In the genomic region with DNA sequence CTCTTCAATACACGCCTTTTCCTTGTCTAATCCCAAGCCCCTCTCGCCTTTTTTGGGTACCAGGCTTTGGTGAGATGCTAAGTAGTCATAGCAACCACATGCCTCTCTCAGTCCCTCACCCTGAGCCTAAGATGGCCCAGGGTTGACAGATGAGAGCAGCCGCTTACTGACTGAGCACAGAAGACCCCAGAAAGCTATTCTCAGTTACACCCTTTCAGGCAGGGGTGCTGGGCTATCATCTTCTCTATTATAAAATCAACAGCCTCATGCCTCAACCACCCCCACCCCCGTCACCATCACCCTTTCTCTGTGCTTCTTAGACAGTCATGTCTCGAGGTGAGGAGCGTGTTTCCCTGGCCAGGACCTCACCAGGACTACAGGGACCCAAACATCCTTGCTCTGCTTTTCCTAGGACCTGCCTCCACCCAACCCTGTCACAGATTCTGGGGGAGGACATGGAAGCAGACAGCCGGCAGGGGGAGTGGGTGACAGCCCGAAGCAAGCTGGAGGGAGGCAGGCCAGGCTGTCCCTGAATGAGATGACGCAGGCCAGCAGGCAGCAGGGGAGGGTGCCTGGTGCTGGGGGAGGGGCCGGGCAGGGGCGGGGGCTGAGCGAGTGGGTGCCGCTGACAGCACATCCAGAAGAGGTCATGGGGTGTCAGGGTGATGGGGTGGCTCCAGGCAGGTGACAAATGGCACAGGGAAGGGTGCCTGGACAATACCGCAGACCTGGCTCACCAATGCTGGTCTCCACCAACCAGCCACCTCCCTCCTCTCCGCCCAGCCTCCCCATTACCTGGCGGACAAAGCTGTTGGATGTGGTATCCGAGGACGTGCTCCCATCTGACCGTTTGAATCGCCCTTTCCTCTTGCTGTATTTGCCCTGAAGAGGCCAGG, we compare ENCODE assay signal across 10 cellular contexts. TPM values are rescaled to one million over a fixed set of nuclear protein-coding genes. Genes with fewer than 3 reads are reported as not detected.
DNase-seq lines count a peak whose midpoint lies in the region; ATAC-seq and FAIRE-seq lines count a peak whose summit lies in the region.
"Had no signal": no experiment of that assay in that cellular context is flagged by ENCODE, and none has a peak within 500 bp of the region (broad histone marks: within the 10 kb centered on the region; RNA-seq: fewer than 3 reads in every experiment).

No MANE protein-coding gene starts in this region.

- ATAC-seq in left lobe of liver = peak; percentile 59
- ATAC-seq in GM19035 (IDR thresholded peaks at IDR 0.05; ENCODE audit: unreplicated experiment) = no peak
- ATAC-seq in HG02938 (IDR thresholded peaks at IDR 0.05; ENCODE audit: unreplicated experiment) = no peak

- DNase-seq in 8988T (peak; percentile 89), HTR-8/SVneo (ENCODE audit: insufficient read length, low spot score) (no peak), caudate nucleus (lab: John Stamatoyannopoulos, UW) (peak in 54 of 61 donors; percentile 32 to 93 (median 68)), left lobe of liver (ENCODE audit: low spot score) (no peak), NCI-H1092 treated with DMSO at 0.1 percent for 48 hours (lab: John Stamatoyannopoulos, UW) (no peak)
- DNase-seq in stimulated activated CD4-positive, alpha-beta T cell treated with anti-CD3 and anti-CD28 coated beads, Interleukin-1b, Interleukin-23, amount 100 ng/mL, for 48 hours = no peak

- peak overlapping the region; percentile 87 for H3K27ac ChIP-seq in caudate nucleus (ENCODE audit: low read depth, low read length)
- H3K27ac ChIP-seq: SJSA1 had no signal

- peak; percentile 91 for FAIRE-seq in HTR-8/SVneo (lab: Jason Lieb, UNC)

RNA-seq across cellular contexts. Expression of gene CACNB1, which starts 3.1 kb away (rescaled TPM):
- total RNA-seq in left lobe of liver = 0.40 TPM

RNA-seq across cellular contexts. Expression of gene RPL19, which starts 5.7 kb away (rescaled TPM):
- total RNA-seq in left lobe of liver = 484 TPM

RNA-seq across cellular contexts. Expression of gene ARL5C, which starts 28.4 kb away (rescaled TPM):
- not detected for total RNA-seq in left lobe of liver
- total RNA-seq: mucosa of gallbladder, SJSA1 had no signal

RNA-seq across cellular contexts. Expression of gene STAC2, which starts 31.4 kb away (rescaled TPM):
- not detected for total RNA-seq in left lobe of liver
- total RNA-seq: SJSA1 had no signal

RNA-seq across cellular contexts. Expression of gene PLXDC1, which starts 42.9 kb away (rescaled TPM):
- 0.50 TPM for total RNA-seq in left lobe of liver
- total RNA-seq: SJSA1 had no signal

Comparison
In these comparisons a context has a peak if more than half of its experiments do, and no peak if none do; other contexts are left out.
1. DNase-seq: peak in 8988T (single experiment) and caudate nucleus (54 of 61); none in HTR-8/SVneo (single experiment), left lobe of liver (single experiment), NCI-H1092 treated with DMSO at 0.1 percent for 48 hours (single experiment) and stimulated activated CD4-positive, alpha-beta T cell treated with anti-CD3 and anti-CD28 coated beads, Interleukin-1b, Interleukin-23, amount 100 ng/mL, for 48 hours (single experiment).